14 cellular contexts compared by ENCODE assay signal in the genomic region with DNA sequence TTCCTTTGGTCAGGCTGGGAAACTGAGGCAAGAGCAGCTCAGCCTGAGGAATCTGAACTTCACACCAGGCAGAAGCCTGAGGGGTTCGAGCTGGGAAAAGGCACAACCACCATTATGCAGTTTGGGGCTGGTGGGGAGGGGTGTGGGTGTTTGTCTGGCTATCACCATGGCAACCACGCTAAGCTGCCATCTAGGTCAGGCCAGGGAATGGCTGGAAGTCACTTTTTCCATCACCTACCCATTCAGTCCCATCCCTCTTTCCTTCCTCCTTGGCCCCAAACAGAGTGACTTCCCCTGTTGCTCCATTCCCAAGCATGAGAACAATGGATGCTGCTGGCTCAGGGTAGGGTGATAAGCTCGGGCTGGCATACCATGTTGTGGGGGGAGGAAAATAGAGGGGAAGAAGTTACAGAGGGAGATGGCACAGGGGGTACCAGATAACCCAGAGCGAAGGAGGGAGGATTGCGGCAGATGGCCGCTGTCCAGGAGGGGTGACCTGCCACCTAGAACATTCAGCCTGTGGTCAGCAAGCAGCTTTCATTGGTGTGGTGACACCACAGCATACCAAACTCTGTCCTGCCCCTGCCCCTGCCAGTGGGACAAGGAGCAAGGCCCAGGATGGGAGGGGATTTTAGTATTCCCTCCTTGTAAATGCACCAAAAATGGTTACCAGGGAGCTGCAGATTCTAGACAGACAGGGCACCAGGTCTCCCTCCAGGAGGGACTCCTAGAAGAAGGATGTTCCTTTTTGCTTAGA. TPM values are rescaled to one million over a fixed set of nuclear protein-coding genes. Genes with fewer than 3 reads are reported as not detected.
DNase-seq lines count a peak whose midpoint lies in the region; ATAC-seq and TF ChIP-seq lines count a peak whose summit lies in the region.
"Had no signal": no experiment of that assay in that cellular context is flagged by ENCODE, and none has a peak within 500 bp of the region (broad histone marks: within the 10 kb centered on the region; RNA-seq: fewer than 3 reads in every experiment).

No MANE protein-coding gene starts in this region.

- H4K20me1 ChIP-seq in smooth muscle cell (ENCODE audit: low read depth) = no peaks in the 10 kb centered on the region

- no peak overlapping the region for H3K27ac ChIP-seq in HEK293 (ENCODE audit: extremely low read depth, low read depth, low read length)
- peak overlapping the region; percentile 29; the same call in 1 of the 2 replicates for H3K27ac ChIP-seq in VCaP
- peak overlapping the region; percentile 84 for H3K27ac ChIP-seq in smooth muscle cell (ENCODE audit: low read depth)

- peaks cover 10% of the 10 kb centered on the region for H3F3A ChIP-seq in smooth muscle cell (ENCODE audit: low read depth)

- POLR2A ChIA-PET in HEK293 (lab: Yijun Ruan, JAX) = interaction anchor here (0.6 kb wide), 1 partner anchor 14 kb away, joined by 3 read pairs; no protein-coding TSS in a partner anchor

- TF ChIP-seq CTCF in HEK293 (tag by site-specific recombination; IDR thresholded peaks at IDR 0.05) = no peak
- TF ChIP-seq CTCF in VCaP (conservative IDR thresholded peaks at IDR 0.05) = no peak
- TF ChIP-seq CTCF in smooth muscle cell (IDR thresholded peaks at IDR 0.05; ENCODE audit: borderline replicate concordance, insufficient read depth, poor library complexity, severe bottlenecking) = no peak

- H3K9ac ChIP-seq in smooth muscle cell (ENCODE audit: low read depth) = peak overlapping the region; percentile 40

- WGBS in smooth muscle cell (ENCODE audit: low lambda C conversion rate) = 79% methylated on average over 6 of the region's 6 CpGs

- no peaks in the 10 kb centered on the region for H3K27me3 ChIP-seq in smooth muscle cell (ENCODE audit: low read depth)

- H3K4me1 ChIP-seq in HEK293 (ENCODE audit: control insufficient read depth, insufficient read depth, low read length) (peaks cover 8% of the 10 kb centered on the region; the same call in 1 of the 2 replicates), smooth muscle cell (ENCODE audit: low read depth) (peaks cover 24% of the 10 kb centered on the region)

- H3K36me3 ChIP-seq in HEK293 (ENCODE audit: control insufficient read depth in 2 of 2, insufficient read depth in 1 of 2, low read length in 2 of 2) (no peaks in the 10 kb centered on the region), smooth muscle cell (ENCODE audit: low read depth) (no peaks in the 10 kb centered on the region)

- no peak overlapping the region for H3K4me3 ChIP-seq in HEK293 (ENCODE audit: low read depth, low read length)
- H3K4me3 ChIP-seq in iPS-18c (ENCODE audit: insufficient read depth, low read depth, low read length) = 0 out of 2 replicates have a peak overlapping the region, but pooled peaks have one; percentile 9
- H3K4me3 ChIP-seq in smooth muscle cell = no peak overlapping the region

- H3K79me2 ChIP-seq in smooth muscle cell (ENCODE audit: low read depth) = no peaks in the 10 kb centered on the region

- CTCF ChIA-PET in HEK293 (lab: Yijun Ruan, JAX) = interaction anchor here (0.6 to 8.8 kb wide), 10 partner anchors 11 to 410 kb away, joined by 3 to 143 read pairs (median 4); a partner anchor contains a TSS

- no peak overlapping the region for H3K4me2 ChIP-seq in smooth muscle cell

- DNase-seq in smooth muscle cell (lab: John Stamatoyannopoulos, UW; ENCODE audit: unreplicated experiment) (no peak), nucleus accumbens (lab: John Stamatoyannopoulos, UW) (no peak), AG20443 (ENCODE audit: low spot score) (no peak)
- no peak for DNase-seq in activated CD8-positive, alpha-beta memory T cell treated with anti-CD3 and anti-CD28 coated beads for 24 hours
- DNase-seq: activated CD4-positive, CD25-positive, alpha-beta regulatory T cell treated with anti-CD3 and anti-CD28 coated beads, Interleukin-2, amount 50 U/mL, for 72 hours; COR-L47; NCI-H446 treated with DMSO at 0.1 percent for 48 hours; SHP77 treated with DMSO at 0.1 percent for 48 hours had no signal

- H2AFZ ChIP-seq in smooth muscle cell (ENCODE audit: low read depth) = no peak overlapping the region

- ATAC-seq in activated CD4-positive, CD25-positive, alpha-beta regulatory T cell treated with anti-CD3 and anti-CD28 coated beads, Interleukin-2, amount 50 U/mL, for 24 hours = no peak

- H3K9me3 ChIP-seq in HEK293 (ENCODE audit: control insufficient read depth, insufficient read depth, low read depth, low read length) = no peaks in the 10 kb centered on the region
- H3K9me3 ChIP-seq in iPS-18c (ENCODE audit: control insufficient read depth, insufficient read depth, low read length) = no peaks in the 10 kb centered on the region
- H3K9me3 ChIP-seq in smooth muscle cell (replicated peaks; ENCODE audit: low read depth) = no peaks in the 10 kb centered on the region

TF ChIP-seq in HEK293, 187 proteins besides CTCF, POLR2A, EP300 and RAD21:
- TF ChIP-seq, protein P1, sequence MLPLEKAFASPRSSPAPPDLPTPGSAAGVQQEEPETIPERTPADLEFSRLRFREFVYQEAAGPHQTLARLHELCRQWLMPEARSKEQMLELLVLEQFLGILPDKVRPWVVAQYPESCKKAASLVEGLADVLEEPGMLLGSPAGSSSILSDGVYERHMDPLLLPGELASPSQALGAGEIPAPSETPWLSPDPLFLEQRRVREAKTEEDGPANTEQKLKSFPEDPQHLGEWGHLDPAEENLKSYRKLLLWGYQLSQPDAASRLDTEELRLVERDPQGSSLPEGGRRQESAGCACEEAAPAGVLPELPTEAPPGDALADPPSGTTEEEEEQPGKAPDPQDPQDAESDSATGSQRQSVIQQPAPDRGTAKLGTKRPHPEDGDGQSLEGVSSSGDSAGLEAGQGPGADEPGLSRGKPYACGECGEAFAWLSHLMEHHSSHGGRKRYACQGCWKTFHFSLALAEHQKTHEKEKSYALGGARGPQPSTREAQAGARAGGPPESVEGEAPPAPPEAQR (tag by site-specific recombination; IDR thresholded peaks at IDR 0.05) = no peak
- TF ChIP-seq ZNF366 (tag by site-specific recombination; conservative IDR thresholded peaks at IDR 0.05) = 0 out of 2 replicates have a peak, but pooled peaks have one; percentile 25

RNA-seq across cellular contexts. Expression of a gene that starts 36.4 kb away (rescaled TPM):
- 6.5 and 7.8 TPM in 2 replicates for total RNA-seq in smooth muscle cell
- 5.2 and 21.9 TPM in 2 replicates for polyA plus RNA-seq in smooth muscle cell
- total RNA-seq: glomerular endothelial cell, LHCN-M2 had no signal
